Comparison of ENCODE assay signal across 31 cellular contexts in genomic region chr3:164267031-164267430, GRCh38.
"Had no signal": no experiment of that assay in that cellular context is flagged by ENCODE, and none has a peak within 500 bp of the region (broad histone marks: within the 10 kb centered on the region; RNA-seq: fewer than 3 reads in every experiment).

No MANE protein-coding gene starts in this region.

- H3K27ac Mint-ChIP-seq: activated CD4-positive, alpha-beta memory T cell treated with anti-CD3 and anti-CD28 coated beads for 36 hours; activated CD4-positive, alpha-beta T cell treated with anti-CD3 and anti-CD28 coated beads for 36 hours; activated CD4-positive, alpha-beta T cell treated with anti-CD3 and anti-CD28 coated beads, Interleukin-2, amount 10 ng/mL, durations not matched to agents 24 days and 14 days; activated CD8-positive, alpha-beta memory T cell treated with anti-CD3 and anti-CD28 coated beads, Interleukin-2, amount 10 ng/mL, durations not matched to agents 7 days and 5 days; activated CD8-positive, alpha-beta T cell treated with anti-CD3 and anti-CD28 coated beads, Interleukin-2, amount 10 ng/mL, durations not matched to agents 7 days and 5 days; activated naive CD4-positive, alpha-beta T cell treated with anti-CD3 and anti-CD28 coated beads for 36 hours; activated naive CD4-positive, alpha-beta T cell treated with anti-CD3 and anti-CD28 coated beads, Interleukin-2, amount 50 U/mL, for 24 hours; activated naive CD8-positive, alpha-beta T cell treated with anti-CD3 and anti-CD28 coated beads, Interleukin-2, amount 10 ng/mL, durations not matched to agents 7 days and 5 days; activated T-helper 1 cell treated with anti-CD3 and anti-CD28 coated beads, Interleukin-12 subunit alpha, Interleukin-12 subunit beta, Interleukin-2, Interleukin-4 antibody, amounts not matched to agents 30 ng/mL and 10 ng/mL and 1 ng/mL, durations not matched to agents 14 hours and 24 hours and 36 hours; activated T-helper 2 cell treated with anti-CD3 and anti-CD28 coated beads, Interferon-gamma antibody, Interleukin-2, Interleukin-4, amounts not matched to agents 10 μg/mL and 5 μg/mL and 100 μg/mL, durations not matched to agents 14 hours and 24 hours and 36 hours; dendritic cell treated with granulocyte-macrophage colony-stimulating factor and Interleukin-4, amounts not matched to agents 40 ng/mL and 50 ng/mL, for 4 days; endodermal cell had no signal

- H3K4me1 Mint-ChIP-seq: activated CD4-positive, alpha-beta T cell treated with anti-CD3 and anti-CD28 coated beads for 36 hours; activated CD4-positive, alpha-beta T cell treated with anti-CD3 and anti-CD28 coated beads, Interleukin-2, amount 10 ng/mL, durations not matched to agents 24 days and 14 days; activated CD8-positive, alpha-beta memory T cell treated with anti-CD3 and anti-CD28 coated beads, Interleukin-2, amount 10 ng/mL, durations not matched to agents 7 days and 5 days; activated naive CD4-positive, alpha-beta T cell treated with anti-CD3 and anti-CD28 coated beads, Interleukin-2, amount 50 U/mL, for 24 hours; activated naive CD8-positive, alpha-beta T cell treated with anti-CD3 and anti-CD28 coated beads, Interleukin-2, amount 10 ng/mL, durations not matched to agents 7 days and 5 days; central memory CD8-positive, alpha-beta T cell; endodermal cell had no signal

- H3K27me3 Mint-ChIP-seq: activated CD4-positive, alpha-beta memory T cell treated with anti-CD3 and anti-CD28 coated beads for 36 hours; activated CD4-positive, alpha-beta T cell treated with anti-CD3 and anti-CD28 coated beads for 36 hours; activated CD4-positive, alpha-beta T cell treated with anti-CD3 and anti-CD28 coated beads, Interleukin-2, amount 10 ng/mL, durations not matched to agents 24 days and 14 days; activated CD8-positive, alpha-beta memory T cell treated with anti-CD3 and anti-CD28 coated beads, Interleukin-2, amount 10 ng/mL, durations not matched to agents 7 days and 5 days; activated naive CD4-positive, alpha-beta T cell treated with anti-CD3 and anti-CD28 coated beads, Interleukin-2, amount 50 U/mL, for 24 hours; activated naive CD8-positive, alpha-beta T cell treated with anti-CD3 and anti-CD28 coated beads, Interleukin-2, amount 10 ng/mL, durations not matched to agents 7 days and 5 days; central memory CD8-positive, alpha-beta T cell; dendritic cell treated with granulocyte-macrophage colony-stimulating factor and Interleukin-4, amounts not matched to agents 40 ng/mL and 50 ng/mL, for 4 days had no signal

- H3K36me3 Mint-ChIP-seq: activated CD4-positive, alpha-beta memory T cell treated with anti-CD3 and anti-CD28 coated beads for 36 hours; activated CD8-positive, alpha-beta memory T cell treated with anti-CD3 and anti-CD28 coated beads, Interleukin-2, amount 10 ng/mL, durations not matched to agents 7 days and 5 days; activated naive CD4-positive, alpha-beta T cell treated with anti-CD3 and anti-CD28 coated beads, Interleukin-2, amount 50 U/mL, for 24 hours; activated naive CD8-positive, alpha-beta T cell treated with anti-CD3 and anti-CD28 coated beads, Interleukin-2, amount 10 ng/mL, durations not matched to agents 7 days and 5 days had no signal

- H3K36me3 ChIP-seq: brain microvascular endothelial cell had no signal

- H3K27ac ChIP-seq: brain microvascular endothelial cell, coronary artery, dorsolateral prefrontal cortex had no signal

- DNase-seq: activated CD4-positive, alpha-beta memory T cell treated with anti-CD3 and anti-CD28 coated beads for 36 hours; activated CD4-positive, alpha-beta T cell treated with anti-CD3 and anti-CD28 coated beads for 36 hours; activated CD4-positive, alpha-beta T cell treated with anti-CD3 and anti-CD28 coated beads, Interleukin-2, amount 10 ng/mL, durations not matched to agents 24 days and 14 days; activated CD4-positive, CD25-positive, alpha-beta regulatory T cell; activated CD4-positive, CD25-positive, alpha-beta regulatory T cell treated with anti-CD3 and anti-CD28 coated beads, Interleukin-2, amount 50 U/mL, for 72 hours; activated CD8-positive, alpha-beta memory T cell treated with anti-CD3 and anti-CD28 coated beads, Interleukin-2, amount 10 ng/mL, durations not matched to agents 7 days and 5 days; activated CD8-positive, alpha-beta memory T cell treated with anti-CD3 and anti-CD28 coated beads, Interleukin-2, amount 50 U/mL, for 4 hours; activated CD8-positive, alpha-beta T cell treated with anti-CD3 and anti-CD28 coated beads, Interleukin-2, amount 10 ng/mL, durations not matched to agents 7 days and 5 days; activated effector memory CD4-positive, alpha-beta T cell treated with anti-CD3 and anti-CD28 coated beads, Interleukin-2, amount 50 U/mL, for 16 hours; activated naive CD4-positive, alpha-beta T cell treated with anti-CD3 and anti-CD28 coated beads for 36 hours; activated naive CD8-positive, alpha-beta T cell treated with anti-CD3 and anti-CD28 coated beads, Interleukin-2, amount 10 ng/mL, durations not matched to agents 7 days and 5 days; activated T-cell treated with anti-CD3 and anti-CD28 coated beads, Interleukin-2, amount 50 U/mL, for 1 hour; activated T-cell treated with anti-CD3 and anti-CD28 coated beads, Interleukin-2, amount 50 U/mL, for 48 hours; amniotic stem cell; anterior cingulate cortex; brain microvascular endothelial cell; dorsolateral prefrontal cortex; effector memory CD4-positive, alpha-beta T cell; endodermal cell; foreskin fibroblast; head of caudate nucleus; hippocampal formation had no signal

- FAIRE-seq: astrocyte, bronchial epithelial cell had no signal

- H3K4me3 Mint-ChIP-seq: activated CD4-positive, alpha-beta memory T cell treated with anti-CD3 and anti-CD28 coated beads for 36 hours; activated CD4-positive, alpha-beta T cell treated with anti-CD3 and anti-CD28 coated beads for 36 hours; activated CD4-positive, alpha-beta T cell treated with anti-CD3 and anti-CD28 coated beads, Interleukin-2, amount 10 ng/mL, durations not matched to agents 24 days and 14 days; activated CD8-positive, alpha-beta memory T cell treated with anti-CD3 and anti-CD28 coated beads, Interleukin-2, amount 10 ng/mL, durations not matched to agents 7 days and 5 days; activated CD8-positive, alpha-beta T cell treated with anti-CD3 and anti-CD28 coated beads, Interleukin-2, amount 10 ng/mL, durations not matched to agents 7 days and 5 days; activated naive CD4-positive, alpha-beta T cell treated with anti-CD3 and anti-CD28 coated beads for 36 hours; activated naive CD4-positive, alpha-beta T cell treated with anti-CD3 and anti-CD28 coated beads, Interleukin-2, amount 50 U/mL, for 24 hours; activated naive CD8-positive, alpha-beta T cell treated with anti-CD3 and anti-CD28 coated beads, Interleukin-2, amount 10 ng/mL, durations not matched to agents 7 days and 5 days; activated T-helper 1 cell treated with anti-CD3 and anti-CD28 coated beads, Interleukin-12 subunit alpha, Interleukin-12 subunit beta, Interleukin-2, Interleukin-4 antibody, amounts not matched to agents 30 ng/mL and 10 ng/mL and 1 ng/mL, durations not matched to agents 14 hours and 24 hours and 36 hours; central memory CD8-positive, alpha-beta T cell; dendritic cell treated with granulocyte-macrophage colony-stimulating factor and Interleukin-4, amounts not matched to agents 40 ng/mL and 50 ng/mL, for 4 days; endodermal cell had no signal

- H3K27me3 ChIP-seq: brain microvascular endothelial cell, dorsolateral prefrontal cortex had no signal

- H3K4me3 ChIP-seq: coronary artery, dorsolateral prefrontal cortex had no signal

- ATAC-seq: activated CD4-positive, alpha-beta T cell treated with anti-CD3 and anti-CD28 coated beads for 36 hours; activated CD8-positive, alpha-beta memory T cell treated with anti-CD3 and anti-CD28 coated beads, Interleukin-2, amount 10 ng/mL, durations not matched to agents 7 days and 5 days; activated CD8-positive, alpha-beta T cell treated with anti-CD3 and anti-CD28 coated beads, Interleukin-2, amount 10 ng/mL, durations not matched to agents 7 days and 5 days; esophagus mucosa had no signal

- H3K9me3 Mint-ChIP-seq: activated naive CD8-positive, alpha-beta T cell treated with anti-CD3 and anti-CD28 coated beads, Interleukin-2, amount 10 ng/mL, durations not matched to agents 7 days and 5 days; endodermal cell had no signal
